1 cellular context compared by ENCODE assay signal in genomic region chr13:109293166-109293565, GRCh38.
A peak's percentile ranks its signal among the peaks of the same experiment; 100 is the strongest.
TF ChIP-seq lines count a peak whose summit lies in the region.

No MANE protein-coding gene starts in this region.

TF ChIP-seq in HepG2, 621 proteins besides CTCF, POLR2A, EP300 and RAD21 (continued from another document):
- TF ChIP-seq ZNF646 (CRISPR knock-in tag; IDR thresholded peaks at IDR 0.05): 0 out of 2 replicates have a peak, but pooled peaks have one; percentile 14
